15 cellular contexts compared by ENCODE assay signal in the genomic region with DNA sequence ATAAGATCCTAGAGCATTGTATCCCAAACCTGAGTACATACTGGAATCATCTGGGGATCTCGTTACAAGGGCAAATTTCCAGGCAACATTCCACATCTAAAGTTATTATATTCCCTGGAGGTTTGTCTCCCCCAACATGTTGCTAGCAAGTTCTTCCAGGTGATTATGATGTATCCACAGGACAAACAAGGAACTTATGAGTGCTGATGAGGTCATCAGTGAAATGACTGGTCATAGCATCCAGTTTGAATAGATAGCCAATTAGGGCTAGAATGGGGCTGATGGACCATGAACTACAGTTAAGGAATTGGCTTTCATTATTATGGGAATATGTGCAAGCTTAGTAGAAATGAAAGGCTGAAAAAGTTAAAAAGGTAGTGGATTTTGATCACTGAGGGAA.
"Had no signal": no experiment of that assay in that cellular context is flagged by ENCODE, and none has a peak within 500 bp of the region (broad histone marks: within the 10 kb centered on the region; RNA-seq: fewer than 3 reads in every experiment).

No MANE protein-coding gene starts in this region.

- H3K4me1 ChIP-seq: left lung, pancreas had no signal

- DNase-seq: activated CD4-positive, alpha-beta T cell treated with anti-CD3 and anti-CD28 coated beads, Interleukin-2, amount 10 ng/mL, durations not matched to agents 7 days and 5 days; activated CD4-positive, CD25-positive, alpha-beta regulatory T cell; activated CD8-positive, alpha-beta memory T cell treated with anti-CD3 and anti-CD28 coated beads for 24 hours; activated naive CD4-positive, alpha-beta T cell; activated naive CD8-positive, alpha-beta T cell treated with anti-CD3 and anti-CD28 coated beads, Interleukin-2, amount 10 ng/mL, durations not matched to agents 7 days and 5 days; brain microvascular endothelial cell; cortex of kidney; effector CD4-positive, alpha-beta T cell; islet precursor cell; left lung; naive thymus-derived CD8-positive, alpha-beta T cell; pancreas; stimulated activated CD4-positive, alpha-beta T cell treated with anti-CD3 and anti-CD28 coated beads, Interleukin-12 subunit alpha, Interleukin-12 subunit beta, amount 100 ng/mL, for 4 hours had no signal

- H3K4me3 ChIP-seq: hepatocyte, left lung, pancreas, thoracic aorta had no signal

- H3K27ac ChIP-seq: brain microvascular endothelial cell, hepatocyte, left lung, pancreas, thoracic aorta had no signal

- H3K27me3 ChIP-seq: brain microvascular endothelial cell, hepatocyte, left lung, pancreas had no signal

- H3K9me3 ChIP-seq: left lung, pancreas, thoracic aorta had no signal

- H3K36me3 ChIP-seq: brain microvascular endothelial cell, left lung, thoracic aorta had no signal
